In genomic region chr17:42704495-42705494, GRCh38 we compare ENCODE assay signal across 1 cellular context.
TF ChIP-seq lines count a peak whose summit lies in the region.

No MANE protein-coding gene starts in this region.

TF ChIP-seq in GM12878, 131 proteins besides CTCF, POLR2A, EP300 and RAD21 (continues in another document):
- TF ChIP-seq MEF2A (IDR thresholded peaks at IDR 0.05; ENCODE audit: insufficient read depth, low read depth, low read length) (peak; percentile 94), PAX8 (IDR thresholded peaks at IDR 0.05) (peak; percentile 61; the same call in 1 of the 2 replicates), SUZ12 (IDR thresholded peaks at IDR 0.05; ENCODE audit: unreplicated experiment) (no peak), FOXM1 (IDR thresholded peaks at IDR 0.05; ENCODE audit: low read depth, low read length) (peak; percentile 100), JUNB (IDR thresholded peaks at IDR 0.05) (peak; percentile 98), SRF (IDR thresholded peaks at IDR 0.05; ENCODE audit: low read depth in 2 of 2, low read length in 2 of 2) (0 out of 4 replicates have a peak, but pooled peaks of 1 of the 2 experiments have one; percentile 19), POLR2AphosphoS2 (IDR thresholded peaks at IDR 0.05; ENCODE audit: low read depth, low read length) (no peak), NBN (IDR thresholded peaks at IDR 0.05) (peak; percentile 96), ELK1 (IDR thresholded peaks at IDR 0.05; ENCODE audit: low read depth, low read length) (no peak), PRDM15 (CRISPR knock-in tag; IDR thresholded peaks at IDR 0.05) (no peak), CBFB (IDR thresholded peaks at IDR 0.05; ENCODE audit: low read depth) (peak; percentile 97), BACH1 (IDR thresholded peaks at IDR 0.05; ENCODE audit: borderline replicate concordance) (peak; percentile 64; the same call in 1 of the 2 replicates), CREM (IDR thresholded peaks at IDR 0.05; ENCODE audit: low read depth) (peak; percentile 97), IRF5 (IDR thresholded peaks at IDR 0.05; ENCODE audit: borderline replicate concordance) (no peak), ZNF24 (IDR thresholded peaks at IDR 0.05) (0 out of 2 replicates have a peak, but pooled peaks have one; percentile 17), MEF2B (IDR thresholded peaks at IDR 0.05; ENCODE audit: partially characterized antibody, poor library complexity, severe bottlenecking) (peak; percentile 97), PML (IDR thresholded peaks at IDR 0.05; ENCODE audit: low read length) (peak; percentile 80; the same call in 1 of the 2 replicates), SREBF2 (IDR thresholded peaks at IDR 0.05; ENCODE audit: low read length) (no peak), RBBP5 (conservative IDR thresholded peaks at IDR 0.05) (no peak), MXI1 (IDR thresholded peaks at IDR 0.05; ENCODE audit: low read depth, low read length) (peak; percentile 84; the same call in 1 of the 2 replicates), IKZF1 (conservative IDR thresholded peaks at IDR 0.05) (peak; percentile 96), E2F4 (IDR thresholded peaks at IDR 0.05; ENCODE audit: low read depth, low read length) (no peak), YBX1 (IDR thresholded peaks at IDR 0.05) (no peak), TAF1 (IDR thresholded peaks at IDR 0.05; ENCODE audit: borderline replicate concordance, low read depth, low read length) (no peak; the same call in 1 of the 2 replicates), SPI1 (IDR thresholded peaks at IDR 0.05; ENCODE audit: borderline replicate concordance, insufficient read depth, low read depth, low read length) (peak; percentile 60), CHD2 (IDR thresholded peaks at IDR 0.05; ENCODE audit: borderline replicate concordance, low read depth, low read length) (peak; percentile 87), CBX3 (IDR thresholded peaks at IDR 0.05; ENCODE audit: borderline replicate concordance, low read depth) (no peak), NFXL1 (IDR thresholded peaks at IDR 0.05; ENCODE audit: borderline replicate concordance) (no peak), EED (IDR thresholded peaks at IDR 0.05; ENCODE audit: low read depth) (peak; percentile 98), ZBTB4 (CRISPR knock-in tag; IDR thresholded peaks at IDR 0.05) (no peak), FOXK2 (IDR thresholded peaks at IDR 0.05) (no peak), ATF2 (IDR thresholded peaks at IDR 0.05; ENCODE audit: low read length) (peak; percentile 97), SIX5 (IDR thresholded peaks at IDR 0.05; ENCODE audit: low read depth, low read length, severe bottlenecking) (no peak), NR2F1 (conservative IDR thresholded peaks at IDR 0.05) (peak; percentile 91), RCOR1 (conservative IDR thresholded peaks at IDR 0.05; ENCODE audit: low read depth, low read length) (peak; percentile 98; the same call in 1 of the 2 replicates), ZSCAN29 (IDR thresholded peaks at IDR 0.05) (peak; percentile 60; the same call in 1 of the 2 replicates), JUND (IDR thresholded peaks at IDR 0.05; ENCODE audit: low read depth, low read length) (peak; percentile 56), ETV6 (conservative IDR thresholded peaks at IDR 0.05 in 1 of 2, IDR thresholded peaks at IDR 0.05 in 1 of 2; ENCODE audit: borderline replicate concordance in 1 of 2, low read depth in 1 of 2) (peak in 1 of 2 experiments; percentile 90; a peak in 2 of 4 replicates), IKZF2 (IDR thresholded peaks at IDR 0.05) (peak; percentile 94 to 96), RAD51 (IDR thresholded peaks at IDR 0.05) (peak; percentile 88), TARDBP (IDR thresholded peaks at IDR 0.05; ENCODE audit: borderline replicate concordance) (peak; percentile 59; the same call in 1 of the 2 replicates)
- TF ChIP-seq, protein P1, sequence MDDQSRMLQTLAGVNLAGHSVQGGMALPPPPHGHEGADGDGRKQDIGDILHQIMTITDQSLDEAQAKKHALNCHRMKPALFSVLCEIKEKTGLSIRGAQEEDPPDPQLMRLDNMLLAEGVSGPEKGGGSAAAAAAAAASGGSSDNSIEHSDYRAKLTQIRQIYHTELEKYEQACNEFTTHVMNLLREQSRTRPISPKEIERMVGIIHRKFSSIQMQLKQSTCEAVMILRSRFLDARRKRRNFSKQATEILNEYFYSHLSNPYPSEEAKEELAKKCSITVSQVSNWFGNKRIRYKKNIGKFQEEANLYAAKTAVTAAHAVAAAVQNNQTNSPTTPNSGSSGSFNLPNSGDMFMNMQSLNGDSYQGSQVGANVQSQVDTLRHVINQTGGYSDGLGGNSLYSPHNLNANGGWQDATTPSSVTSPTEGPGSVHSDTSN (IDR thresholded peaks at IDR 0.05; ENCODE audit: insufficient replicate concordance, low read depth, low read length) = no peak
- TF ChIP-seq, protein P2, sequence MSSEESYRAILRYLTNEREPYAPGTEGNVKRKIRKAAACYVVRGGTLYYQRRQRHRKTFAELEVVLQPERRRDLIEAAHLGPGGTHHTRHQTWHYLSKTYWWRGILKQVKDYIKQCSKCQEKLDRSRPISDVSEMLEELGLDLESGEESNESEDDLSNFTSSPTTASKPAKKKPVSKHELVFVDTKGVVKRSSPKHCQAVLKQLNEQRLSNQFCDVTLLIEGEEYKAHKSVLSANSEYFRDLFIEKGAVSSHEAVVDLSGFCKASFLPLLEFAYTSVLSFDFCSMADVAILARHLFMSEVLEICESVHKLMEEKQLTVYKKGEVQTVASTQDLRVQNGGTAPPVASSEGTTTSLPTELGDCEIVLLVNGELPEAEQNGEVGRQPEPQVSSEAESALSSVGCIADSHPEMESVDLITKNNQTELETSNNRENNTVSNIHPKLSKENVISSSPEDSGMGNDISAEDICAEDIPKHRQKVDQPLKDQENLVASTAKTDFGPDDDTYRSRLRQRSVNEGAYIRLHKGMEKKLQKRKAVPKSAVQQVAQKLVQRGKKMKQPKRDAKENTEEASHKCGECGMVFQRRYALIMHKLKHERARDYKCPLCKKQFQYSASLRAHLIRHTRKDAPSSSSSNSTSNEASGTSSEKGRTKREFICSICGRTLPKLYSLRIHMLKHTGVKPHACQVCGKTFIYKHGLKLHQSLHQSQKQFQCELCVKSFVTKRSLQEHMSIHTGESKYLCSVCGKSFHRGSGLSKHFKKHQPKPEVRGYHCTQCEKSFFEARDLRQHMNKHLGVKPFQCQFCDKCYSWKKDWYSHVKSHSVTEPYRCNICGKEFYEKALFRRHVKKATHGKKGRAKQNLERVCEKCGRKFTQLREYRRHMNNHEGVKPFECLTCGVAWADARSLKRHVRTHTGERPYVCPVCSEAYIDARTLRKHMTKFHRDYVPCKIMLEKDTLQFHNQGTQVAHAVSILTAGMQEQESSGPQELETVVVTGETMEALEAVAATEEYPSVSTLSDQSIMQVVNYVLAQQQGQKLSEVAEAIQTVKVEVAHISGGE (CRISPR knock-in tag; IDR thresholded peaks at IDR 0.05) = no peak
- TF ChIP-seq, protein P3, sequence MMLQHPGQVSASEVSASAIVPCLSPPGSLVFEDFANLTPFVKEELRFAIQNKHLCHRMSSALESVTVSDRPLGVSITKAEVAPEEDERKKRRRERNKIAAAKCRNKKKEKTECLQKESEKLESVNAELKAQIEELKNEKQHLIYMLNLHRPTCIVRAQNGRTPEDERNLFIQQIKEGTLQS (IDR thresholded peaks at IDR 0.05; ENCODE audit: borderline replicate concordance, extremely low read depth, low read depth, low read length) = no peak
- TF ChIP-seq, protein P4, sequence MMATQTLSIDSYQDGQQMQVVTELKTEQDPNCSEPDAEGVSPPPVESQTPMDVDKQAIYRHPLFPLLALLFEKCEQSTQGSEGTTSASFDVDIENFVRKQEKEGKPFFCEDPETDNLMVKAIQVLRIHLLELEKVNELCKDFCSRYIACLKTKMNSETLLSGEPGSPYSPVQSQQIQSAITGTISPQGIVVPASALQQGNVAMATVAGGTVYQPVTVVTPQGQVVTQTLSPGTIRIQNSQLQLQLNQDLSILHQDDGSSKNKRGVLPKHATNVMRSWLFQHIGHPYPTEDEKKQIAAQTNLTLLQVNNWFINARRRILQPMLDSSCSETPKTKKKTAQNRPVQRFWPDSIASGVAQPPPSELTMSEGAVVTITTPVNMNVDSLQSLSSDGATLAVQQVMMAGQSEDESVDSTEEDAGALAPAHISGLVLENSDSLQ (IDR thresholded peaks at IDR 0.05) = 0 out of 2 replicates have a peak, but pooled peaks have one; percentile 14
- TF ChIP-seq, protein P5, sequence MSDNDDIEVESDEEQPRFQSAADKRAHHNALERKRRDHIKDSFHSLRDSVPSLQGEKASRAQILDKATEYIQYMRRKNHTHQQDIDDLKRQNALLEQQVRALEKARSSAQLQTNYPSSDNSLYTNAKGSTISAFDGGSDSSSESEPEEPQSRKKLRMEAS (IDR thresholded peaks at IDR 0.05; ENCODE audit: low read depth, low read length) = no peak; the same call in 1 of the 2 replicates
